ENCODE assay signal across 8 cellular contexts in the genomic region with DNA sequence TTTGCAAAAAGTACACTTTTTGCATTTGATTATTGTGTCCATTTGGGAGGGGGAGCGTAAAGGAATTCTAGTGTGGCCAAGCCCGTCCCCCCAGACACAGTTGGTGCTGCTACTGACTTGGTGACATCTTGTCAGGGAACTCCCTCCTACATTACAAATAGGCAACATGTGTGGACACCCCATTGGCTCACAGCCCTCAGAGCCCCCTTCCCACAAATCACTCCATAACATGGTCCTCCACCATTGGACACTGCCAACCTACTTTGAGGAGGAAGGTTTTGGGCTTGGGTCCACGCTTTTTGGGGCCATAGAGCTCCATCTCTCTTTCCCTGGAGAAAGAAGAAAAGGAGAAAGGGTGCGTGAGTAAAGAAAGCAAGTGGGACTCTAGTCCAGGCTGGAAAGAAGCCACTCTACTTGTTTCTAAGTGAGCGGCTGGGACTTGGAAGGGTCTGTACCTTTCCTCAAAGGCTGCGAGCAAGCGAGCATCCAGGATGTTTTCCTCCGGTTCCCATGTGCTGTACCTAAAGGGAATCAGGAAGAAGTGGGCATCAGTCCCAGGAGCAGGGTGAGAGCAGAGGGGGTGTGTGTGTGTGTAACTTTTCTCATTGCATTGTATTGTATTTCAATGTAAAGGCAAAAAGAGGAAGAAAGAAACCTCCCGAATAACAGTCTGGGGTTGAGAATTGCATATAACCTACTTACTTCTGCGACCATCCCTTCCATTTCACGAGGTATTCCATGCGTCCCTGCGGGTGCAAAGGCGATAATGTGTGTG. TPM values are rescaled to one million over a fixed set of nuclear protein-coding genes. Genes with fewer than 3 reads are reported as not detected.
DNase-seq lines count a peak whose midpoint lies in the region; ATAC-seq and TF ChIP-seq lines count a peak whose summit lies in the region.

No MANE protein-coding gene starts in this region.

- POLR2A ChIA-PET in naive thymus-derived CD4-positive, alpha-beta T cell (lab: Charles Lee), result interaction anchor here (1.0 to 3.7 kb wide), 10 partner anchors 8 to 201 kb away, joined by 4 to 19 read pairs (median 9); partner anchors contain the start of gene CBX4

- peak overlapping the region; percentile 95 for H3K9ac ChIP-seq in Karpas-422 (ENCODE audit: low read length)

- H3K27me3 ChIP-seq in BE2C, result peaks cover 9% of the 10 kb centered on the region
- H3K27me3 ChIP-seq in Karpas-422 (ENCODE audit: low read length), result no peaks in the 10 kb centered on the region
- H3K27me3 ChIP-seq in naive thymus-derived CD4-positive, alpha-beta T cell (ENCODE audit: control insufficient read depth in 2 of 2, insufficient read depth in 2 of 2, low read length in 2 of 2), result peaks cover 20 to 32% of the 10 kb centered on the region in 2 donors

- H2AFZ ChIP-seq in Karpas-422 (ENCODE audit: low read length), result peak overlapping the region; percentile 65; the same call in 1 of the 2 replicates

- H3K79me2 ChIP-seq in Karpas-422 (ENCODE audit: low read length), result peaks cover 19% of the 10 kb centered on the region

- H3K36me3 Mint-ChIP-seq in central memory CD8-positive, alpha-beta T cell (ENCODE audit: insufficient read depth), result peaks cover 24% of the 10 kb centered on the region
- H3K36me3 Mint-ChIP-seq in naive thymus-derived CD4-positive, alpha-beta T cell, result peaks cover 0 to 13% (median 0%) of the 10 kb centered on the region in 5 donors

- ATAC-seq in central memory CD8-positive, alpha-beta T cell (replicated peaks; ENCODE audit: extremely low read depth, poor library complexity, severe bottlenecking), result no peak
- ATAC-seq in naive thymus-derived CD4-positive, alpha-beta T cell, result no peak
- no peak for ATAC-seq in HG03520 (IDR thresholded peaks at IDR 0.05; ENCODE audit: unreplicated experiment)
- no peak for ATAC-seq in GM21381 (IDR thresholded peaks at IDR 0.05; ENCODE audit: unreplicated experiment)
- ATAC-seq in HG03342 (IDR thresholded peaks at IDR 0.05; ENCODE audit: unreplicated experiment), result no peak

- H3K4me1 ChIP-seq in BE2C (peaks cover 25% of the 10 kb centered on the region), Karpas-422 (ENCODE audit: low read length) (peaks cover 38% of the 10 kb centered on the region)
- H3K4me1 ChIP-seq in naive thymus-derived CD4-positive, alpha-beta T cell (ENCODE audit: control insufficient read depth in 2 of 2, insufficient read depth in 2 of 2, low read length in 2 of 2), result peaks cover 40 to 46% of the 10 kb centered on the region in 2 donors

- peak overlapping the region; percentile 64 for H3K27ac ChIP-seq in Karpas-422 (ENCODE audit: low read length)
- peak overlapping the region; percentile 77 for H3K27ac ChIP-seq in naive thymus-derived CD4-positive, alpha-beta T cell (ENCODE audit: low read depth, low read length)

- DNase-seq in BE2C, result no peak
- no peak for DNase-seq in Karpas-422
- no peak for DNase-seq in central memory CD8-positive, alpha-beta T cell (ENCODE audit: low spot score in 2 of 2)
- no peak for DNase-seq in naive thymus-derived CD4-positive, alpha-beta T cell
- no peak for DNase-seq in stimulated activated naive CD4-positive, alpha-beta T cell treated with Interleukin-2 at 50 U/mL for 16 hours (lab: John Stamatoyannopoulos, UW)

- no peaks in the 10 kb centered on the region for H3K9me3 Mint-ChIP-seq in central memory CD8-positive, alpha-beta T cell
- peaks cover 0 to 8% (median 0%) of the 10 kb centered on the region in 11 donors for H3K9me3 Mint-ChIP-seq in naive thymus-derived CD4-positive, alpha-beta T cell

- H3K9me3 ChIP-seq in BE2C, result no peaks in the 10 kb centered on the region
- H3K9me3 ChIP-seq in Karpas-422 (ENCODE audit: low read length), result no peaks in the 10 kb centered on the region
- H3K9me3 ChIP-seq in naive thymus-derived CD4-positive, alpha-beta T cell (ENCODE audit: control insufficient read depth in 2 of 3, low read length in 3 of 3), result no peaks in the 10 kb centered on the region

- peaks cover 11% of the 10 kb centered on the region for H4K20me1 ChIP-seq in Karpas-422 (ENCODE audit: insufficient read depth, low read depth, low read length)

- peaks cover 19% of the 10 kb centered on the region for H3K36me3 ChIP-seq in BE2C
- H3K36me3 ChIP-seq in Karpas-422 (ENCODE audit: insufficient read depth, low read length), result peaks cover 12% of the 10 kb centered on the region; the same call in 1 of the 2 replicates
- peaks cover 0 to 9% (median 0%) of the 10 kb centered on the region in 3 experiments for H3K36me3 ChIP-seq in naive thymus-derived CD4-positive, alpha-beta T cell (ENCODE audit: control insufficient read depth in 2 of 3, insufficient read depth in 3 of 3, low read length in 3 of 3)

- CTCF ChIA-PET in naive thymus-derived CD4-positive, alpha-beta T cell (lab: Charles Lee), result interaction anchor here (1.6 kb wide), 1 partner anchor 15 kb away, joined by 4 read pairs; no protein-coding TSS in a partner anchor

- H3K9me2 ChIP-seq in Karpas-422 (replicated peaks; ENCODE audit: insufficient read depth, low read length), result no peaks in the 10 kb centered on the region

- peaks cover 30% of the 10 kb centered on the region for H3K27me3 Mint-ChIP-seq in central memory CD8-positive, alpha-beta T cell
- H3K27me3 Mint-ChIP-seq in naive thymus-derived CD4-positive, alpha-beta T cell, result peaks cover 23 to 52% (median 31%) of the 10 kb centered on the region in 5 donors

- intact Hi-C loops in naive thymus-derived CD4-positive, alpha-beta T cell (cut with micrococcal nuclease), result loop anchor here (1.0 to 5.0 kb wide), 4 partner anchors 17 to 241 kb away; partner anchors contain the start of genes CBX2 (in 1 of the 2), CCDC40 (in 1 of the 2) and TBC1D16 (in 1 of the 2)

- H3K4me3 ChIP-seq in BE2C (ENCODE audit: low read depth, low read length) (peak overlapping the region; percentile 71), Karpas-422 (ENCODE audit: low read length) (peak overlapping the region; percentile 81)
- peak overlapping the region; percentile 54 for H3K4me3 ChIP-seq in naive thymus-derived CD4-positive, alpha-beta T cell (ENCODE audit: low read length)

- H3K4me3 Mint-ChIP-seq in central memory CD8-positive, alpha-beta T cell, result peak overlapping the region; percentile 85
- peak overlapping the region; percentile 84 to 92 (median 87) for H3K4me3 Mint-ChIP-seq in naive thymus-derived CD4-positive, alpha-beta T cell

- peak overlapping the region; percentile 96 for H3K4me2 ChIP-seq in Karpas-422 (ENCODE audit: low read depth, low read length, poor library complexity, severe bottlenecking)

- no peak for TF ChIP-seq CTCF in BE2C (IDR thresholded peaks at IDR 0.05; ENCODE audit: low read depth, low read length)

- H3K27ac Mint-ChIP-seq in central memory CD8-positive, alpha-beta T cell (ENCODE audit: low read depth), result no peak overlapping the region
- H3K27ac Mint-ChIP-seq in naive thymus-derived CD4-positive, alpha-beta T cell, result peak overlapping the region in 7 of 9 donors; percentile 51 to 89 (median 86)

- peaks cover 36% of the 10 kb centered on the region for H3K4me1 Mint-ChIP-seq in central memory CD8-positive, alpha-beta T cell
- H3K4me1 Mint-ChIP-seq in naive thymus-derived CD4-positive, alpha-beta T cell, result peaks cover 17 to 51% (median 38%) of the 10 kb centered on the region in 7 donors

RNA-seq across cellular contexts. Expression of gene CBX8, which starts 0.9 kb away (rescaled TPM):
- 54.5 TPM for polyA plus RNA-seq in BE2C (2012; ENCODE audit: insufficient read depth, insufficient read length, low read depth)
- total RNA-seq in Karpas-422 (2014; rRNA removed; shearing (Covaris generic); ENCODE audit: low replicate concordance), result 8.0 and 26.4 TPM in 2 replicates
- 10 to 100 TPM in 1 of 5 experiments, 1 to 10 TPM in 4; 2.4 to 11.9 (median 3.0) TPM for total RNA-seq in naive thymus-derived CD4-positive, alpha-beta T cell
- polyA plus RNA-seq in naive thymus-derived CD4-positive, alpha-beta T cell, result 1 to 10 TPM in 1 of 2 donors, under 1 TPM in 1; 0.96 to 1.9 TPM

RNA-seq across cellular contexts. Expression of gene CBX2, which starts 18.0 kb away (rescaled TPM):
- 46.9 TPM for polyA plus RNA-seq in BE2C (2012; ENCODE audit: insufficient read depth, insufficient read length, low read depth)
- 4.8 and 8.4 TPM in 2 replicates for total RNA-seq in Karpas-422 (2014; rRNA removed; shearing (Covaris generic); ENCODE audit: low replicate concordance)
- 1 to 10 TPM in 1 of 5 experiments, under 1 TPM in 4; 0.24 to 4.4 (median 0.41) TPM for total RNA-seq in naive thymus-derived CD4-positive, alpha-beta T cell
- under 1 TPM in 1 of 2 donors, not detected in 1; 0.41 TPM for polyA plus RNA-seq in naive thymus-derived CD4-positive, alpha-beta T cell

RNA-seq across cellular contexts. Expression of gene CBX4, which starts 43.3 kb away (rescaled TPM):
- 226 TPM for polyA plus RNA-seq in BE2C (2012; ENCODE audit: insufficient read depth, insufficient read length, low read depth)
- 33.3 and 86.5 TPM in 2 replicates for total RNA-seq in Karpas-422 (2014; rRNA removed; shearing (Covaris generic); ENCODE audit: low replicate concordance)
- 100 to 1,000 TPM in 2 of 5 experiments, 10 to 100 TPM in 3; 37.7 to 134 (median 84.4) TPM for total RNA-seq in naive thymus-derived CD4-positive, alpha-beta T cell
- polyA plus RNA-seq in naive thymus-derived CD4-positive, alpha-beta T cell, result 1 to 10 TPM; 4.0 to 7.4 TPM
